In genomic region chr4:74267998-74268606, GRCh38 we compare ENCODE assay signal across 13 cellular contexts. TPM values are rescaled to one million over a fixed set of nuclear protein-coding genes. Genes with fewer than 3 reads are reported as not detected.
A peak's percentile ranks its signal among the peaks of the same experiment; 100 is the strongest.
DNase-seq lines count a peak whose midpoint lies in the region; ATAC-seq and TF ChIP-seq lines count a peak whose summit lies in the region.
"Had no signal": no experiment of that assay in that cellular context is flagged by ENCODE, and none has a peak within 500 bp of the region (broad histone marks: within the 10 kb centered on the region; RNA-seq: fewer than 3 reads in every experiment).

No MANE protein-coding gene starts in this region.

- no peaks in the 10 kb centered on the region for H3K9me3 ChIP-seq in osteoblast (ENCODE audit: low read depth, low read length)

- H3K79me2 ChIP-seq in osteoblast (ENCODE audit: insufficient read depth, low read length), result no peaks in the 10 kb centered on the region

- DNase-seq in Daoy (ENCODE audit: low read depth) (peak; percentile 49), NCI-H226 (peak; percentile 79), epithelial cell of esophagus (ENCODE audit: low read depth) (peak; percentile 87), osteoblast (ENCODE audit: insufficient read length, low spot score, missing footprints) (peak; percentile 34), NCI-H2227 treated with DMSO at 0.1 percent for 48 hours (lab: John Stamatoyannopoulos, UW) (no peak)
- DNase-seq: activated CD8-positive, alpha-beta T cell treated with anti-CD3 and anti-CD28 coated beads, Interleukin-2, amount 10 ng/mL, durations not matched to agents 7 days and 5 days; amygdala; DMS 273 treated with DMSO at 0.1 percent for 48 hours; NCI-H526; right cardiac atrium had no signal

- H3K36me3 ChIP-seq in osteoblast (ENCODE audit: insufficient read depth, low read length), result no peaks in the 10 kb centered on the region

- no peaks in the 10 kb centered on the region for H3K27me3 ChIP-seq in osteoblast (ENCODE audit: insufficient read depth, low read length)

- no peak overlapping the region for H3K4me2 ChIP-seq in osteoblast (ENCODE audit: insufficient read depth, low read length)

- H3K4me3 ChIP-seq in epithelial cell of esophagus (ENCODE audit: low read length), result no peak overlapping the region
- no peak overlapping the region for H3K4me3 ChIP-seq in osteoblast (ENCODE audit: insufficient read depth, low read length)

- ATAC-seq in HG03159 (IDR thresholded peaks at IDR 0.05; ENCODE audit: unreplicated experiment) (no peak), HG03565 (IDR thresholded peaks at IDR 0.05; ENCODE audit: unreplicated experiment) (no peak), GM18861 (IDR thresholded peaks at IDR 0.05; ENCODE audit: unreplicated experiment) (no peak)
- ATAC-seq: activated CD8-positive, alpha-beta T cell treated with anti-CD3 and anti-CD28 coated beads, Interleukin-2, amount 10 ng/mL, durations not matched to agents 7 days and 5 days; right cardiac atrium had no signal

- H4K20me1 ChIP-seq in osteoblast (ENCODE audit: insufficient read depth, low read length), result no peaks in the 10 kb centered on the region

- H3K4me1 ChIP-seq in osteoblast (ENCODE audit: insufficient read depth, low read length), result peaks cover 16% of the 10 kb centered on the region

- H2AFZ ChIP-seq in osteoblast (ENCODE audit: low read length), result no peak overlapping the region

- TF ChIP-seq CTCF in epithelial cell of esophagus (IDR thresholded peaks at IDR 0.05; ENCODE audit: insufficient read depth, low read depth, low read length, missing control alignments) (no peak), osteoblast (IDR thresholded peaks at IDR 0.05; ENCODE audit: extremely low read depth, low read depth, low read length) (no peak)

- H3K27ac ChIP-seq in osteoblast (ENCODE audit: low read depth, low read length), result peak overlapping the region; percentile 31

RNA-seq across cellular contexts. Expression of gene EPGN, which starts 40.2 kb away (rescaled TPM):
- total RNA-seq in Daoy (2014; rRNA removed; shearing (Covaris generic)), result 1.3 TPM in 1 of 2 replicates, not detected in the other
- 1.1 and 1.2 TPM in 2 replicates for total RNA-seq in osteoblast
- total RNA-seq: activated CD8-positive, alpha-beta T cell treated with anti-CD3 and anti-CD28 coated beads, Interleukin-2, amount 10 ng/mL, durations not matched to agents 7 days and 5 days had no signal
